ENCODE assay signal across 2 cellular contexts in genomic region chr18:28904789-28905364, GRCh38.
A peak's percentile ranks its signal among the peaks of the same experiment; 100 is the strongest.
TF ChIP-seq lines count a peak whose summit lies in the region.

No MANE protein-coding gene starts in this region.

TF ChIP-seq in IMR-90, 13 proteins besides CTCF, POLR2A, EP300 and RAD21:
- TF ChIP-seq USF2 (IDR thresholded peaks at IDR 0.05; ENCODE audit: low read depth, low read length) (no peak), BHLHE40 (IDR thresholded peaks at IDR 0.05; ENCODE audit: low read depth, low read length) (no peak), FOS (IDR thresholded peaks at IDR 0.05; ENCODE audit: low read depth, low read length) (no peak), SMC3 (IDR thresholded peaks at IDR 0.05; ENCODE audit: low read depth, low read length) (no peak), MXI1 (IDR thresholded peaks at IDR 0.05; ENCODE audit: borderline replicate concordance, low read depth, low read length) (no peak), RCOR1 (IDR thresholded peaks at IDR 0.05; ENCODE audit: insufficient replicate concordance, low read length) (no peak), ELK1 (IDR thresholded peaks at IDR 0.05; ENCODE audit: borderline replicate concordance, low read depth, low read length) (no peak), MAFK (IDR thresholded peaks at IDR 0.05; ENCODE audit: low read depth, low read length) (no peak), NFE2L2 (IDR thresholded peaks at IDR 0.05; ENCODE audit: low read depth, low read length) (no peak), RFX5 (IDR thresholded peaks at IDR 0.05; ENCODE audit: low read depth, low read length) (no peak), CEBPB (IDR thresholded peaks at IDR 0.05; ENCODE audit: low read depth, low read length) (no peak), CHD1 (IDR thresholded peaks at IDR 0.05; ENCODE audit: low read depth, low read length) (no peak), MAZ (IDR thresholded peaks at IDR 0.05; ENCODE audit: borderline replicate concordance, low read depth, low read length) (no peak)

TF ChIP-seq in K562, 482 proteins besides CTCF, POLR2A, EP300 and RAD21:
- TF ChIP-seq ZNF512 (tag; IDR thresholded peaks at IDR 0.05): peak; percentile 75
- no peak for TF ChIP-seq ZZZ3 (IDR thresholded peaks at IDR 0.05)
